ENCODE assay signal across 12 cellular contexts in genomic region chr6:162674452-162674851, GRCh38. TPM values are rescaled to one million over a fixed set of nuclear protein-coding genes. Genes with fewer than 3 reads are reported as not detected.
"Had no signal": no experiment of that assay in that cellular context is flagged by ENCODE, and none has a peak within 500 bp of the region (broad histone marks: within the 10 kb centered on the region; RNA-seq: fewer than 3 reads in every experiment).

No MANE protein-coding gene starts in this region.

- H3K27ac ChIP-seq: GM23248, HL-60 had no signal

- H3K36me3 ChIP-seq: HAP-1 had no signal

- ATAC-seq: HCT116, K562 had no signal

- FAIRE-seq: K562 had no signal

- H2AFZ ChIP-seq: GM23248 had no signal

- H3K9ac ChIP-seq: GM23248 had no signal

- H3K4me3 ChIP-seq: GM23248, HAP-1, K562 had no signal

- H3K9me3 ChIP-seq: HAP-1 had no signal

- DNase-seq: GM23248, GOT3, H7, HFFc6, IMR-90, KG1 had no signal

RNA-seq across cellular contexts. Expression of gene PRKN, which starts 53.1 kb away (rescaled TPM):
- total RNA-seq: HT1080 had no signal

RNA-seq across cellular contexts. Expression of gene PACRG, which starts 53.3 kb away (rescaled TPM):
- total RNA-seq: GM23248, H4, HFFc6, HT1080, IMR-90, K562 had no signal
- polyA plus RNA-seq: GM23248, IMR-90 had no signal
